In genomic region chr1:31308036-31308435, GRCh38 we compare ENCODE assay signal across 1 cellular context.
TF ChIP-seq lines count a peak whose summit lies in the region.

No MANE protein-coding gene starts in this region.

TF ChIP-seq in GM23338, 12 proteins besides CTCF, POLR2A, EP300 and RAD21 (continued from another document):
- no peak for TF ChIP-seq ZNF462 (CRISPR knock-in tag; IDR thresholded peaks at IDR 0.05)
- TF ChIP-seq STAT1 (IDR thresholded peaks at IDR 0.05; ENCODE audit: unreplicated experiment): no peak
- no peak for TF ChIP-seq JUNB (IDR thresholded peaks at IDR 0.05; ENCODE audit: unreplicated experiment)
